16 cellular contexts compared by ENCODE assay signal in the genomic region with DNA sequence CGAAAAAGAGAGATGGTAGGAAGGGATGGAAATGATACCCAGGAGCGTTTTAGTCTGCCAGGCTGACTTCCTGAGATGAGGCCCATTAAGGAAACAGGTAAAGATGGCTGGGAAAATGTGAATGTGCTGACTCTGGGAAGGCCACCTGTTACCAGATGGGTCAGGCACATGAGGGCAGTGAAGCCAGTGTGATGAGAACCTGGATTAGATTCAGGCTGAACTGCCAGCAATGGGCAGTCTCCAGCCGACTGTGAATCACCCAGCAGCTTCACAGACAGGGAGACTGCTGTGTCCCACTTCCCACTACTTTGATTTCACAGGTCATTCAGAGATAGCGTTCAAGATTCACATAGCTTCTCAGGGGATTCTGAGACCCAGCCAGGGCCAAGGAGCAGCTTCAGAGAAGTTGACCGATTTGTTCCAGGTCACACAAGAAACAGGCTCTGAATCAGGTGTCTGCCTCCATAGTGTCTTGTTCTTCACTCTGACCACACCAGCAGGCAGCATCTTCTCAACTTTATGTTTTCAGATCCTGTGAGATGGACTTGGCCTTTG. TPM values are rescaled to one million over a fixed set of nuclear protein-coding genes. Genes with fewer than 3 reads are reported as not detected.
"Had no signal": no experiment of that assay in that cellular context is flagged by ENCODE, and none has a peak within 500 bp of the region (broad histone marks: within the 10 kb centered on the region; RNA-seq: fewer than 3 reads in every experiment).

No MANE protein-coding gene starts in this region.

- H3K9me3 ChIP-seq: body of pancreas, gastroesophageal sphincter, heart left ventricle, transverse colon had no signal

- DNase-seq: activated naive CD4-positive, alpha-beta T cell treated with Interleukin-2 at 50 U/mL for 16 hours; body of pancreas; caudate nucleus; erythroblast; heart left ventricle; left ventricle myocardium superior; naive thymus-derived CD8-positive, alpha-beta T cell; SIG-M5; stimulated activated naive CD8-positive, alpha-beta T cell treated with anti-CD3 and anti-CD28 coated beads, Interleukin-15, Interleukin-2, amounts not matched to agents 100 U/mL and 50 U/mL, for 24 hours; T-helper 1 cell; transverse colon had no signal

- H3K36me3 ChIP-seq: gastroesophageal sphincter, heart left ventricle, transverse colon had no signal

- H3K4me3 ChIP-seq: body of pancreas, gastroesophageal sphincter, heart left ventricle, transverse colon had no signal

- H3K27me3 ChIP-seq: body of pancreas, transverse colon had no signal

- H3K27ac ChIP-seq: body of pancreas, gastroesophageal sphincter, heart left ventricle, parathyroid adenoma, transverse colon had no signal

- H3K4me1 ChIP-seq: body of pancreas, gastroesophageal sphincter, heart left ventricle, parathyroid adenoma had no signal

RNA-seq across cellular contexts. Expression of a gene that starts 26.4 kb away (rescaled TPM):
- total RNA-seq: activated CD8-positive, alpha-beta memory T cell treated with anti-CD3 and anti-CD28 coated beads for 36 hours; activated T-helper 2 cell treated with anti-CD3 and anti-CD28 coated beads, Interferon-gamma antibody, Interleukin-2, Interleukin-4, amounts not matched to agents 10 μg/mL and 5 μg/mL and 100 μg/mL, durations not matched to agents 14 hours and 24 hours and 36 hours; heart left ventricle; kidney epithelial cell; left ventricle myocardium superior; naive thymus-derived CD8-positive, alpha-beta T cell had no signal
- polyA plus RNA-seq: heart left ventricle; naive thymus-derived CD8-positive, alpha-beta T cell had no signal
